ENCODE assay signal across 8 cellular contexts in the genomic region with DNA sequence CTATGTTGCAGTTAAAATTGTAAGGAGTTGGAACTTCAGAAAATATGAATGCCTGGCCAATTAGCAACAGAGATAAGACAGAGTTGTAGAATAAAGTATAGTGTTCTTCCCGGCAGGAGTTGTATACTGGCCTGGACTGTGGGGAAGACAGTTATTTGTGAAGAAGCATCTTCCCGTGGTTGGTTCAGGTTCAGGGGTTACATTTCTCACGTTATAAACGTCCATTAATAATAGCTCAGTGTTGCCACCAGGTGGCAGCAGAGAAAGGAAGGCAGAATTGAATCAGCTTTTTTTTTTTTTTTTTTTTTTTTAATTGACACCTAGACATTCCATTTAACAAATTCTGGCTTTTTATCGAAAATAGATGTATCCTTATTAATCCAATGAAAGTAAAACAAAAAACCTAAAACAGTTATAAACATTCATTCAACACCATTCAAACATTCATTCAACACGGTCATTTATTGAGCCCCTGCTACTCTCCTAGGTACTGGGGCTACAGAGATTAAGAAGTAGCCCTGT.
DNase-seq lines count a peak whose midpoint lies in the region; ATAC-seq lines count a peak whose summit lies in the region.

No MANE protein-coding gene starts in this region.

- peaks cover 0 to 11% of the 10 kb centered on the region in 2 experiments for H3K27me3 ChIP-seq in mesenchymal stem cell (ENCODE audit: control insufficient read depth in 1 of 2, insufficient read depth in 1 of 2, low read length in 2 of 2)

- H3K36me3 ChIP-seq in mesenchymal stem cell (ENCODE audit: control insufficient read depth in 1 of 2, insufficient read depth in 2 of 2, low read depth in 1 of 2, low read length in 2 of 2) = peaks cover 3 to 6% of the 10 kb centered on the region in 2 experiments

- H2BK5ac ChIP-seq in mesenchymal stem cell (ENCODE audit: low read depth, low read length, poor library complexity, severe bottlenecking) = no peak overlapping the region

- peak overlapping the region; percentile 86 for H2AK5ac ChIP-seq in mesenchymal stem cell (ENCODE audit: low read length, severe bottlenecking)

- H3K27me3 Mint-ChIP-seq in activated CD4-positive, alpha-beta T cell treated with anti-CD3 and anti-CD28 coated beads, Interleukin-2, amount 10 ng/mL, durations not matched to agents 24 days and 14 days = peaks cover 4% of the 10 kb centered on the region

- no peak overlapping the region for H3K4me3 ChIP-seq in mesenchymal stem cell (ENCODE audit: insufficient read depth in 1 of 2, low read depth in 1 of 2, low read length in 2 of 2)

- no peak overlapping the region for H2AFZ ChIP-seq in mesenchymal stem cell (ENCODE audit: low read depth, low read length)

- H3K4me3 Mint-ChIP-seq in activated CD4-positive, alpha-beta T cell treated with anti-CD3 and anti-CD28 coated beads, Interleukin-2, amount 10 ng/mL, durations not matched to agents 24 days and 14 days = no peak overlapping the region

- WGBS in mesenchymal stem cell = 25% methylated on average over 4 of the region's 6 CpGs

- H3K9me3 ChIP-seq in mesenchymal stem cell (ENCODE audit: control insufficient read depth, low read length) = no peaks in the 10 kb centered on the region

- H3K4me1 ChIP-seq in mesenchymal stem cell (ENCODE audit: control insufficient read depth, insufficient read depth, low read depth, low read length) = peaks cover 27% of the 10 kb centered on the region

- H2BK12ac ChIP-seq in mesenchymal stem cell (ENCODE audit: low read length in 2 of 2) = no peak overlapping the region

- no peak overlapping the region for H3K9ac ChIP-seq in mesenchymal stem cell (ENCODE audit: low read length)

- H3K27ac ChIP-seq in mesenchymal stem cell (ENCODE audit: low read length, poor library complexity, severe bottlenecking) = no peak overlapping the region

- no peak overlapping the region for H3K14ac ChIP-seq in mesenchymal stem cell (ENCODE audit: low read length in 2 of 2)

- H3K18ac ChIP-seq in mesenchymal stem cell (ENCODE audit: low read depth in 1 of 2, low read length in 2 of 2) = no peak overlapping the region

- no peak overlapping the region for H4K91ac ChIP-seq in mesenchymal stem cell (ENCODE audit: low read length)

- H3K79me1 ChIP-seq in mesenchymal stem cell (replicated peaks; ENCODE audit: low read length, poor library complexity, severe bottlenecking) = no peaks in the 10 kb centered on the region

- H3K9me3 Mint-ChIP-seq in activated CD4-positive, alpha-beta T cell treated with anti-CD3 and anti-CD28 coated beads, Interleukin-2, amount 10 ng/mL, durations not matched to agents 24 days and 14 days = no peaks in the 10 kb centered on the region

- ATAC-seq in HG02798 (IDR thresholded peaks at IDR 0.05; ENCODE audit: poor library complexity, unreplicated experiment) = no peak

- peak; percentile 54 for DNase-seq in NCI-H510A treated with DMSO at 0.1 percent for 48 hours (lab: John Stamatoyannopoulos, UW)
- DNase-seq in NCI-H510A (lab: John Stamatoyannopoulos, UW) = no peak
- peak; percentile 27 for DNase-seq in NCI-H2171 (lab: John Stamatoyannopoulos, UW)
- DNase-seq in activated CD4-positive, alpha-beta T cell treated with anti-CD3 and anti-CD28 coated beads, Interleukin-2, amount 10 ng/mL, durations not matched to agents 24 days and 14 days = peak; percentile 85
- DNase-seq in dedifferentiated amniotic fluid mesenchymal stem cell (ENCODE audit: extremely low spot score) = peak; percentile 44
- DNase-seq in mesenchymal stem cell = peak; percentile 85
- DNase-seq in stimulated activated CD8-positive, alpha-beta memory T cell treated with anti-CD3 and anti-CD28 coated beads, Interleukin-7, amount 100 ng/mL, for 4 hours (ENCODE audit: low read depth in 2 of 2) = peak; percentile 12 to 26

- H2BK120ac ChIP-seq in mesenchymal stem cell (ENCODE audit: low read depth, low read length) = no peak overlapping the region

- H3K36me3 Mint-ChIP-seq in activated CD4-positive, alpha-beta T cell treated with anti-CD3 and anti-CD28 coated beads, Interleukin-2, amount 10 ng/mL, durations not matched to agents 24 days and 14 days (ENCODE audit: low read depth) = no peaks in the 10 kb centered on the region

- no peak overlapping the region for H3K27ac Mint-ChIP-seq in activated CD4-positive, alpha-beta T cell treated with anti-CD3 and anti-CD28 coated beads, Interleukin-2, amount 10 ng/mL, durations not matched to agents 24 days and 14 days

- H3K4me1 Mint-ChIP-seq in activated CD4-positive, alpha-beta T cell treated with anti-CD3 and anti-CD28 coated beads, Interleukin-2, amount 10 ng/mL, durations not matched to agents 24 days and 14 days = no peaks in the 10 kb centered on the region

- no peak overlapping the region for H3K4me2 ChIP-seq in mesenchymal stem cell (ENCODE audit: low read length, poor library complexity, severe bottlenecking)

- no peak overlapping the region for H3K4ac ChIP-seq in mesenchymal stem cell (ENCODE audit: low read depth in 1 of 2, low read length in 2 of 2)

- H2BK15ac ChIP-seq in mesenchymal stem cell (ENCODE audit: low read depth, poor library complexity, severe bottlenecking) = no peak overlapping the region

- intact Hi-C loops in activated CD4-positive, alpha-beta T cell treated with anti-CD3 and anti-CD28 coated beads, Interleukin-2, amount 10 ng/mL, durations not matched to agents 24 days and 14 days (cut with micrococcal nuclease) = loop anchor here (1.0 to 2.0 kb wide), 2 partner anchors 57 to 413 kb away; no protein-coding TSS in a partner anchor

- H4K8ac ChIP-seq in mesenchymal stem cell (ENCODE audit: low read length) = no peak overlapping the region

- no peak overlapping the region for H3K23ac ChIP-seq in mesenchymal stem cell (ENCODE audit: low read length in 2 of 2)
